Comparison of ENCODE assay signal across 27 cellular contexts in the genomic region with DNA sequence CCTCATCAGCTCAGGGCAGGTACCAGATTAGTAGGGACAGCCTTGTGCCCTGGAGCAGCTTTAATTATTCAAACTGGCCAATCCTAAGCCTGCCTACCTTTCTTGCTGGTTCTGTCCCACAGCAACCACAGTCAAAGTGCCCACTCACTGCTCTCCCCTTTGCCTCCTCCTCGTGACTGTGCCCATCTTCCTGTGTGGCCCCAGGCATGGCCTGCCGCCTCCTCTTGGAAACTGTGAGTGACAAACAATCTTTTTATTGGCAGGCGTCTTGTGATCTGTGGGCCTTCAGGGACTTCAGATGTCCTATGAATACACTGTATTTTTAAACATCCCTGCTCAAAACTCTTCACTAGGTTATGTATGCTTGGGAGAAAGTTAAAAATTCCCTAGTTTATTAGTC. TPM values are rescaled to one million over a fixed set of nuclear protein-coding genes. Genes with fewer than 3 reads are reported as not detected.
"Had no signal": no experiment of that assay in that cellular context is flagged by ENCODE, and none has a peak within 500 bp of the region (broad histone marks: within the 10 kb centered on the region; RNA-seq: fewer than 3 reads in every experiment).

No MANE protein-coding gene starts in this region.

- ATAC-seq: activated CD4-positive, CD25-positive, alpha-beta regulatory T cell treated with anti-CD3 and anti-CD28 coated beads, Interleukin-2, amount 50 U/mL, for 24 hours; activated CD8-positive, alpha-beta T cell treated with anti-CD3 and anti-CD28 coated beads for 36 hours; activated T-cell treated with anti-CD3 and anti-CD28 coated beads, Interleukin-2, amount 50 U/mL, for 4 hours; activated T-helper 17 cell treated with anti-CD3 and anti-CD28 coated beads, Interleukin-2, amount 50 U/mL, for 72 hours; effector memory CD8-positive, alpha-beta T cell; foreskin keratinocyte; gastroesophageal sphincter had no signal

- DNase-seq: activated B cell treated with CpG ODN at 0.5 μM for 24 hours; activated CD4-positive, alpha-beta T cell treated with anti-CD3 and anti-CD28 coated beads for 48 hours; activated CD4-positive, alpha-beta T cell treated with anti-CD3 and anti-CD28 coated beads, Interleukin-2, amount 50 U/mL, for 1 hour; activated CD4-positive, alpha-beta T cell treated with anti-CD3 and anti-CD28 coated beads, Interleukin-2, amount 50 U/mL, for 48 hours; activated CD8-positive, alpha-beta memory T cell treated with anti-CD3 and anti-CD28 coated beads for 24 hours; activated CD8-positive, alpha-beta T cell treated with anti-CD3 and anti-CD28 coated beads for 36 hours; activated effector memory CD4-positive, alpha-beta T cell treated with Interleukin-2 at 50 U/mL for 16 hours; activated gamma-delta T cell treated with Interleukin-2 at 50 U/mL for 16 hours; activated naive CD4-positive, alpha-beta T cell treated with anti-CD3 and anti-CD28 coated beads, Interleukin-2, amount 50 U/mL, for 16 hours; activated naive CD4-positive, alpha-beta T cell treated with Interleukin-2 at 50 U/mL for 16 hours; activated T-cell treated with anti-CD3 and anti-CD28 coated beads, Interleukin-2, amount 50 U/mL, for 4 hours; amniotic stem cell; anterior cingulate cortex; brain microvascular endothelial cell; cortex of kidney; dermis blood vessel endothelial cell; effector CD4-positive, alpha-beta T cell; effector memory CD8-positive, alpha-beta T cell; erythroblast; heart right ventricle; T-helper 2 cell; WERI-Rb-1 had no signal

RNA-seq across cellular contexts. Expression of a gene that starts 22.8 kb away (rescaled TPM):
- total RNA-seq: activated B cell treated with CpG ODN at 0.5 μM for 24 hours, dermis blood vessel endothelial cell, glomerular endothelial cell had no signal
